ENCODE assay signal across 6 cellular contexts in genomic region chr1:610538-610937, GRCh38.
DNase-seq lines count a peak whose midpoint lies in the region; ATAC-seq, FAIRE-seq and TF ChIP-seq lines count a peak whose summit lies in the region.
"Not testable (repeated sequence)": the region's sequence is repeated elsewhere in the genome, so short reads cannot be mapped to it uniquely, and the experiment has no call there.

No MANE protein-coding gene starts in this region.

- not testable (repeated sequence) for H3K4me2 ChIP-seq in H9 (ENCODE audit: insufficient read depth, insufficient read length, low read length); K562 (ENCODE audit: insufficient read depth, low read length); HepG2 (ENCODE audit: low read depth, low read length)

- WGBS in H9 (ENCODE audit: extremely low coverage, insufficient read length, low lambda C conversion rate) = no CpG with 5 or more reads among the region's 33 CpGs
- no CpG with 5 or more reads among the region's 33 CpGs for WGBS in K562 (ENCODE audit: insufficient coverage, low coverage, missing lambda C conversion rate)
- WGBS in HepG2 (ENCODE audit: low lambda C conversion rate) = no CpG with 5 or more reads among the region's 33 CpGs

- not testable (repeated sequence) for H4K8ac ChIP-seq in H9 (replicated peaks; ENCODE audit: insufficient read length, low read depth, low read length)

- not testable (repeated sequence) for H3K23me2 ChIP-seq in H9 (ENCODE audit: insufficient read length, low read depth, low read length, poor library complexity, severe bottlenecking)

- H3K27ac ChIP-seq in H9 (ENCODE audit: insufficient read length, low read depth, low read length); K562 (ENCODE audit: extremely low read depth, low read depth, low read length); HepG2 (ENCODE audit: extremely low read length, insufficient read depth, low read length): not testable (repeated sequence)

- H3K9me3 ChIP-seq in H9 (ENCODE audit: control insufficient read depth, low read depth, low read length); K562 (replicated peaks; ENCODE audit: control insufficient read depth, insufficient read depth, low read depth, low read length); HepG2 (ENCODE audit: low read length): not testable (repeated sequence)

- H2BK12ac ChIP-seq in H9 (ENCODE audit: insufficient read length, low read depth, low read length) = not testable (repeated sequence)

- H2BK20ac ChIP-seq in H9 (ENCODE audit: low read depth, low read length, poor library complexity, severe bottlenecking) = not testable (repeated sequence)

- H3K9ac ChIP-seq in H9 (ENCODE audit: extremely low read depth, insufficient read length, low read length); K562 (ENCODE audit: insufficient read depth in 1 of 2, low read depth in 2 of 2, low read length in 2 of 2); HepG2 (ENCODE audit: insufficient read depth, low read depth, low read length): not testable (repeated sequence)

- H3K56ac ChIP-seq in H9 (ENCODE audit: insufficient read length, low read depth, low read length) = not testable (repeated sequence)

- BruUV-seq in K562 (replicated peaks; lab: Mats Ljungman, UMichigan); HepG2 (replicated peaks; lab: Mats Ljungman, UMichigan): not testable (repeated sequence)

- in situ Hi-C loops in K562 (cut with MboI); HepG2 (cut with HindIII; ENCODE audit: extremely low pct_ligation_motif_present, low pct_unique_long_range_greater_than_20kb): not testable (repeated sequence)

- not testable (repeated sequence) for H3K4me3 ChIP-seq in K562; HepG2 (replicated peaks in 1 of 3; ENCODE audit: insufficient read depth in 1 of 3, low read depth in 2 of 3, low read length in 3 of 3)

- not testable (repeated sequence) for H3K9me1 ChIP-seq in K562 (ENCODE audit: control insufficient read depth, insufficient read depth, low read length)

- not testable (repeated sequence) for H4K20me1 ChIP-seq in H9 (ENCODE audit: control insufficient read depth, insufficient read depth, insufficient read length); K562 (replicated peaks; ENCODE audit: control insufficient read depth, insufficient read depth, low read length); HepG2 (ENCODE audit: insufficient read depth, low read length)

- CTCF ChIA-PET in WTC11 (lab: Charles Lee); K562 (lab: Yijun Ruan, JAX; ENCODE audit: low intra/inter-chr PET ratio); HepG2 (lab: Yijun Ruan, JAX; ENCODE audit: low intra/inter-chr PET ratio, low total read pairs): not testable (repeated sequence)

- not testable (repeated sequence) for H3K27ac Mint-ChIP-seq in H9, WTC11

- ATAC-seq in WTC11, K562, HepG2: not testable (repeated sequence)

- H3T11ph ChIP-seq in H9 (ENCODE audit: low read length) = not testable (repeated sequence)

- not testable (repeated sequence) for TF ChIP-seq RAD21 in K562 (CRISPR knock-in tag; conservative IDR thresholded peaks at IDR 0.05 in 1 of 2, IDR thresholded peaks at IDR 0.05 in 1 of 2); HepG2 (CRISPR knock-in tag; IDR thresholded peaks at IDR 0.05)

- POLR2A ChIA-PET in WTC11 (lab: Charles Lee); K562 (lab: Yijun Ruan, JAX); HepG2 (lab: Yijun Ruan, JAX): not testable (repeated sequence)

- H4K91ac ChIP-seq in H9 (ENCODE audit: insufficient read length, low read depth, low read length) = not testable (repeated sequence)

- DNase-seq in H9; K562 (ENCODE audit: extremely low read depth in 1 of 4, low spot score in 3 of 4); HepG2 (ENCODE audit: low spot score): not testable (repeated sequence)
- peak; percentile 39 for DNase-seq in WTC11 (ENCODE audit: low spot score)
- DNase-seq in activated CD4-positive, alpha-beta T cell treated with anti-CD3 and anti-CD28 coated beads for 48 hours = peak; percentile 2
- peak; percentile 25 to 39 for DNase-seq in activated T-cell treated with anti-CD3 and anti-CD28 coated beads, Interleukin-2, amount 50 U/mL, for 48 hours

- not testable (repeated sequence) for H3K4me1 ChIP-seq in H9 (ENCODE audit: insufficient read depth, low read length); K562 (replicated peaks in 1 of 2; ENCODE audit: control insufficient read depth in 2 of 2, insufficient read depth in 2 of 2, low read length in 2 of 2); HepG2 (ENCODE audit: insufficient read depth, low read length)

- not testable (repeated sequence) for TF ChIP-seq POLR2A in K562 (conservative IDR thresholded peaks at IDR 0.05); HepG2 (IDR thresholded peaks at IDR 0.05; ENCODE audit: insufficient read depth in 1 of 2, low read depth in 2 of 2, low read length in 2 of 2)

- not testable (repeated sequence) for TF ChIP-seq EP300 in K562 (IDR thresholded peaks at IDR 0.05; ENCODE audit: low read length); HepG2 (IDR thresholded peaks at IDR 0.05; ENCODE audit: low read depth in 2 of 2, low read length in 2 of 2); HepG2 (CRISPR knock-in tag; IDR thresholded peaks at IDR 0.05; ENCODE audit: borderline replicate concordance)

- not testable (repeated sequence) for H3K36me3 Mint-ChIP-seq in H9 (ENCODE audit: insufficient read depth in 1 of 3, low read depth in 3 of 3); WTC11

- not testable (repeated sequence) for H3K27me3 Mint-ChIP-seq in H9 (ENCODE audit: low read depth); WTC11 (ENCODE audit: low read depth)

- H2AK5ac ChIP-seq in H9 (ENCODE audit: insufficient read length, low read length) = not testable (repeated sequence)

- H3K4me3 Mint-ChIP-seq in H9, WTC11: not testable (repeated sequence)

- H2AFZ ChIP-seq in H9 (ENCODE audit: low read length); K562 (ENCODE audit: low read depth, low read length); HepG2 (ENCODE audit: low read length): not testable (repeated sequence)

- not testable (repeated sequence) for H3K79me1 ChIP-seq in H9 (ENCODE audit: insufficient read depth, low read depth, low read length, poor library complexity, severe bottlenecking)

- not testable (repeated sequence) for H3K36me3 ChIP-seq in K562 (ENCODE audit: control insufficient read depth, insufficient read depth, low read length); HepG2 (replicated peaks in 1 of 2; ENCODE audit: control insufficient read depth in 1 of 2, insufficient read depth in 2 of 2, low read length in 2 of 2)

- not testable (repeated sequence) for H2BK120ac ChIP-seq in H9 (ENCODE audit: low read depth, low read length, poor library complexity, severe bottlenecking)

- H3K79me2 ChIP-seq in H9 (ENCODE audit: insufficient read depth, low read length); K562 (ENCODE audit: control insufficient read depth, insufficient read depth, low read length); HepG2 (ENCODE audit: insufficient read depth, low read length): not testable (repeated sequence)

- not testable (repeated sequence) for FAIRE-seq in K562 (lab: Jason Lieb, UNC); HepG2 (lab: Jason Lieb, UNC)

- not testable (repeated sequence) for H3K27me3 ChIP-seq in H9 (ENCODE audit: insufficient read depth, low read length); K562 (ENCODE audit: control insufficient read depth in 2 of 2, insufficient read depth in 2 of 2, low read length in 2 of 2); HepG2 (ENCODE audit: control insufficient read depth in 1 of 2, insufficient read depth in 2 of 2, low read length in 2 of 2)

- H3K14ac ChIP-seq in H9 (ENCODE audit: insufficient read depth, low read length) = not testable (repeated sequence)

- not testable (repeated sequence) for H3K23ac ChIP-seq in H9 (ENCODE audit: insufficient read length, low read depth, low read length)

- H3K9me3 Mint-ChIP-seq in H9, WTC11: not testable (repeated sequence)

- not testable (repeated sequence) for H2BK15ac ChIP-seq in H9 (ENCODE audit: low read depth, low read length)

- H3K4me1 Mint-ChIP-seq in H9, WTC11: not testable (repeated sequence)

- intact Hi-C loops in K562 (cut with micrococcal nuclease); HepG2 (cut with micrococcal nuclease; ENCODE audit: unreplicated experiment): not testable (repeated sequence)

- TF ChIP-seq CTCF in H9 (conservative IDR thresholded peaks at IDR 0.05) = peak; percentile 24; the same call in 1 of the 3 replicates
- TF ChIP-seq CTCF in WTC11 (IDR thresholded peaks at IDR 0.05) = peak; percentile 83
- not testable (repeated sequence) for TF ChIP-seq CTCF in K562 (IDR thresholded peaks at IDR 0.05 in 2 of 3, conservative IDR thresholded peaks at IDR 0.05 in 1 of 3; ENCODE audit: insufficient read depth in 2 of 3, low read depth in 1 of 3, low read length in 3 of 3)
- 0 out of 2 replicates have a peak, but pooled peaks have one; percentile 5 for TF ChIP-seq CTCF in HepG2 (CRISPR knock-in tag; IDR thresholded peaks at IDR 0.05)

- H4K5ac ChIP-seq in H9 (ENCODE audit: insufficient read length, low read depth, low read length) = not testable (repeated sequence)

- H3K4ac ChIP-seq in H9 (ENCODE audit: low read depth, low read length) = not testable (repeated sequence)

- not testable (repeated sequence) for H2BK5ac ChIP-seq in H9 (ENCODE audit: insufficient read length, low read length)

- not testable (repeated sequence) for H3K18ac ChIP-seq in H9 (ENCODE audit: insufficient read length, low read depth, low read length)

TF ChIP-seq in HepG2, 621 proteins besides CTCF, POLR2A, EP300 and RAD21 (continues in another document):
- TF ChIP-seq STAG1 (CRISPR knock-in tag; IDR thresholded peaks at IDR 0.05) = 0 out of 2 replicates have a peak, but pooled peaks have one; percentile 19
- TF ChIP-seq HOXA3 (CRISPR knock-in tag; IDR thresholded peaks at IDR 0.05) = 0 out of 2 replicates have a peak, but pooled peaks have one; percentile 12
